ENCODE assay signal across 13 cellular contexts in genomic region chr3:14146381-14147062, GRCh38. TPM values are rescaled to one million over a fixed set of nuclear protein-coding genes. Genes with fewer than 3 reads are reported as not detected.
DNase-seq lines count a peak whose midpoint lies in the region; ATAC-seq and TF ChIP-seq lines count a peak whose summit lies in the region.
"Had no signal": no experiment of that assay in that cellular context is flagged by ENCODE, and none has a peak within 500 bp of the region (broad histone marks: within the 10 kb centered on the region; RNA-seq: fewer than 3 reads in every experiment).

No MANE protein-coding gene starts in this region.

- H3K27me3 Mint-ChIP-seq in CD8-positive, alpha-beta T cell (ENCODE audit: low read depth): no peaks in the 10 kb centered on the region
- no peaks in the 10 kb centered on the region for H3K27me3 Mint-ChIP-seq in WTC11 (ENCODE audit: low read depth)

- H3K27me3 ChIP-seq in CD8-positive, alpha-beta T cell (ENCODE audit: insufficient read depth, low read length): no peaks in the 10 kb centered on the region
- H3K27me3 ChIP-seq in esophagus squamous epithelium: no peaks in the 10 kb centered on the region
- H3K27me3 ChIP-seq: hepatocyte had no signal

- peaks cover 40% of the 10 kb centered on the region for H3K4me1 Mint-ChIP-seq in CD8-positive, alpha-beta T cell (ENCODE audit: low read depth)
- H3K4me1 Mint-ChIP-seq in WTC11: peaks cover 31% of the 10 kb centered on the region

- peaks cover 43% of the 10 kb centered on the region for H3K4me1 ChIP-seq in CD8-positive, alpha-beta T cell (ENCODE audit: insufficient read depth, low read length)
- H3K4me1 ChIP-seq in esophagus squamous epithelium: peaks cover 21 to 60% (median 47%) of the 10 kb centered on the region in 3 donors

- no peak overlapping the region for H3K4me3 Mint-ChIP-seq in CD8-positive, alpha-beta T cell
- no peak overlapping the region for H3K4me3 Mint-ChIP-seq in WTC11

- peak in 3 of 7 experiments; percentile 10 to 46 (median 13) for DNase-seq in CD8-positive, alpha-beta T cell
- no peak for DNase-seq in WTC11 (ENCODE audit: low spot score)
- no peak for DNase-seq in esophagus squamous epithelium (lab: John Stamatoyannopoulos, UW)
- DNase-seq in COLO829 (ENCODE audit: low spot score): no peak
- DNase-seq: DND-41, Karpas-422, NCI-H524, SK-N-SH, substantia nigra had no signal

- H3K27ac ChIP-seq in CD8-positive, alpha-beta T cell (ENCODE audit: low read depth, low read length): no peak overlapping the region
- H3K27ac ChIP-seq in esophagus squamous epithelium (peak overlapping the region in 3 of 4 donors; percentile 77 to 93 (median 88)), skin epidermis (peak overlapping the region in 18 of 21 experiments; percentile 3 to 98 (median 88))

- no peaks in the 10 kb centered on the region for H3K9me3 ChIP-seq in CD8-positive, alpha-beta T cell (ENCODE audit: low read length)
- H3K9me3 ChIP-seq in esophagus squamous epithelium: no peaks in the 10 kb centered on the region
- H3K9me3 ChIP-seq: SK-N-SH had no signal

- ATAC-seq in CD8-positive, alpha-beta T cell: no peak
- ATAC-seq in WTC11: no peak
- ATAC-seq in GM19397 (IDR thresholded peaks at IDR 0.05; ENCODE audit: unreplicated experiment): no peak
- no peak for ATAC-seq in GM18520 (IDR thresholded peaks at IDR 0.05; ENCODE audit: unreplicated experiment)

- peaks cover 66% of the 10 kb centered on the region for H3K36me3 Mint-ChIP-seq in CD8-positive, alpha-beta T cell
- peaks cover 19% of the 10 kb centered on the region for H3K36me3 Mint-ChIP-seq in WTC11

- peaks cover 4% of the 10 kb centered on the region for H3K36me3 ChIP-seq in CD8-positive, alpha-beta T cell (ENCODE audit: insufficient read depth, low read length)
- peaks cover 10 to 78% (median 16%) of the 10 kb centered on the region in 3 donors for H3K36me3 ChIP-seq in esophagus squamous epithelium

- no peak overlapping the region for H3K4me3 ChIP-seq in CD8-positive, alpha-beta T cell (ENCODE audit: low read depth, low read length)
- H3K4me3 ChIP-seq in esophagus squamous epithelium: no peak overlapping the region
- H3K4me3 ChIP-seq in skin epidermis: no peak overlapping the region
- H3K4me3 ChIP-seq: hepatocyte had no signal

- POLR2A ChIA-PET in CD8-positive, alpha-beta T cell (lab: Charles Lee): interaction anchor here (4.4 kb wide), 1 partner anchor 22 kb away, joined by 42 read pairs; the partner anchor contains the start of genes CHCHD4 and TMEM43
- POLR2A ChIA-PET in WTC11 (lab: Charles Lee): interaction anchor here (1.2 to 1.4 kb wide), 2 partner anchors 21 to 250 kb away, joined by 3 read pairs; partner anchors contain the start of genes CHCHD4 and TMEM43

- TF ChIP-seq CTCF in CD8-positive, alpha-beta T cell (IDR thresholded peaks at IDR 0.05): no peak
- TF ChIP-seq CTCF in WTC11 (IDR thresholded peaks at IDR 0.05) (no peak), esophagus squamous epithelium (IDR thresholded peaks at IDR 0.05) (no peak)

- no peaks in the 10 kb centered on the region for H3K9me3 Mint-ChIP-seq in CD8-positive, alpha-beta T cell
- no peaks in the 10 kb centered on the region for H3K9me3 Mint-ChIP-seq in WTC11

- intact Hi-C loops in CD8-positive, alpha-beta T cell (cut with DNase I, micrococcal nuclease): no loop called here
- intact Hi-C loops in esophagus squamous epithelium (cut with DNase I): no loop called here

- 84 to 89% methylated on average over 6 to 7 of the region's 10 CpGs for WGBS in esophagus squamous epithelium, 2 donors

- no peak for TF ChIP-seq POLR2A in esophagus squamous epithelium (IDR thresholded peaks at IDR 0.05)

- peak overlapping the region; percentile 98 for H3K27ac Mint-ChIP-seq in CD8-positive, alpha-beta T cell
- H3K27ac Mint-ChIP-seq in WTC11: peak overlapping the region; percentile 59

- CTCF ChIA-PET in CD8-positive, alpha-beta T cell (lab: Charles Lee): interaction anchor here (1.6 kb wide), 1 partner anchor 24 kb away, joined by 5 read pairs; no protein-coding TSS in a partner anchor
- CTCF ChIA-PET in WTC11 (lab: Charles Lee): interaction anchor here (0.8 to 3.5 kb wide), 5 partner anchors 9 to 250 kb away, joined by 3 to 24 read pairs (median 4); partner anchors contain the start of genes CHCHD4, LSM3, TMEM43 and XPC

TF ChIP-seq in WTC11, 78 proteins besides CTCF, POLR2A, EP300 and RAD21 (continues in another document):
- no peak for TF ChIP-seq ETV6 (CRISPR knock-in tag; IDR thresholded peaks at IDR 0.05)
- TF ChIP-seq ZNF138 (CRISPR knock-in tag; conservative IDR thresholded peaks at IDR 0.05): no peak
- TF ChIP-seq PRDM15 (CRISPR knock-in tag; IDR thresholded peaks at IDR 0.05): no peak
- no peak for TF ChIP-seq HMGA2 (CRISPR knock-in tag; IDR thresholded peaks at IDR 0.05)
- TF ChIP-seq ZNF121 (CRISPR knock-in tag; IDR thresholded peaks at IDR 0.05): no peak
- TF ChIP-seq ZMAT4 (CRISPR knock-in tag; IDR thresholded peaks at IDR 0.05): no peak
- no peak for TF ChIP-seq ZNF219 (CRISPR knock-in tag; IDR thresholded peaks at IDR 0.05; ENCODE audit: borderline replicate concordance)
- no peak for TF ChIP-seq USF2 (CRISPR knock-in tag; IDR thresholded peaks at IDR 0.05)
- TF ChIP-seq MLX (CRISPR knock-in tag; IDR thresholded peaks at IDR 0.05): no peak
- TF ChIP-seq ERG (CRISPR knock-in tag; IDR thresholded peaks at IDR 0.05): no peak
- no peak for TF ChIP-seq GTF2I (CRISPR knock-in tag; conservative IDR thresholded peaks at IDR 0.05)

RNA-seq across cellular contexts. Expression of gene TMEM43, which starts 21.7 kb away (rescaled TPM):
- total RNA-seq in CD8-positive, alpha-beta T cell: 10 to 100 TPM; 20.1 to 24.3 TPM
- total RNA-seq in WTC11 (2021) (23.9 to 27.7 TPM (median 24.1 TPM) in 3 replicates), esophagus squamous epithelium (100 to 1,000 TPM in 1 of 4 donors, 10 to 100 TPM in 3; 64.0 to 140 (median 76.3) TPM)

RNA-seq across cellular contexts. Expression of gene CHCHD4, which starts 21.9 kb away (rescaled TPM):
- total RNA-seq in CD8-positive, alpha-beta T cell: 1 to 10 TPM in 1 of 2 experiments, under 1 TPM in 1; 0.71 to 1.7 TPM
- total RNA-seq in WTC11 (2021) (20.9 to 27.5 TPM (median 21.4 TPM) in 3 replicates), esophagus squamous epithelium (10 to 100 TPM in 3 of 4 donors, 1 to 10 TPM in 1; 4.2 to 17.8 (median 16.3) TPM)

RNA-seq across cellular contexts. Expression of gene XPC, which starts 31.9 kb away (rescaled TPM):
- total RNA-seq in CD8-positive, alpha-beta T cell: 10 to 100 TPM; 51.5 to 56.5 TPM
- total RNA-seq in WTC11 (2021): 31.7 to 34.9 TPM (median 32.6 TPM) in 3 replicates
- total RNA-seq in esophagus squamous epithelium: 10 to 100 TPM; 14.4 to 47.9 (median 30.0) TPM

RNA-seq across cellular contexts. Expression of gene LSM3, which starts 32.1 kb away (rescaled TPM):
- 1 to 10 TPM; 7.5 to 8.3 TPM for total RNA-seq in CD8-positive, alpha-beta T cell
- total RNA-seq in WTC11 (2021): 17.7 to 21.4 TPM (median 17.8 TPM) in 3 replicates
- total RNA-seq in esophagus squamous epithelium: 10 to 100 TPM in 3 of 4 donors, 1 to 10 TPM in 1; 6.3 to 21.5 (median 13.7) TPM
